In genomic region chr1:174160109-174160473, GRCh38 we compare ENCODE assay signal across 8 cellular contexts. TPM values are rescaled to one million over a fixed set of nuclear protein-coding genes. Genes with fewer than 3 reads are reported as not detected.
DNase-seq lines count a peak whose midpoint lies in the region; ATAC-seq and TF ChIP-seq lines count a peak whose summit lies in the region.

No MANE protein-coding gene starts in this region.

- H4K20me1 ChIP-seq in GM23248 (ENCODE audit: insufficient read depth): no peaks in the 10 kb centered on the region

- intact Hi-C loops in heart right ventricle (cut with DNase I) (loop anchor here in 2 of 10 donors (5.0 kb wide), 2 partner anchors 47 to 57 kb away; no protein-coding TSS in a partner anchor), posterior vena cava (cut with DNase I) (no loop called here)

- no peaks in the 10 kb centered on the region for H3F3A ChIP-seq in GM23248 (ENCODE audit: insufficient read depth)

- H2AFZ ChIP-seq in GM23248: peak overlapping the region; percentile 99

- no peaks in the 10 kb centered on the region for H3K36me3 ChIP-seq in GM23248 (ENCODE audit: low read depth)
- H3K36me3 ChIP-seq in heart right ventricle: no peaks in the 10 kb centered on the region

- no peaks in the 10 kb centered on the region for H3K9me3 Mint-ChIP-seq in activated naive CD8-positive, alpha-beta T cell (ENCODE audit: low read depth)

- ATAC-seq in heart right ventricle: peak; percentile 9 to 65 (median 50)

- in situ Hi-C loops in GM23248 (cut with MboI): no loop called here

- H3K27me3 Mint-ChIP-seq in activated naive CD8-positive, alpha-beta T cell: no peaks in the 10 kb centered on the region

- DNase-seq in ELF-1 (ENCODE audit: low read depth, low spot score) (peak; percentile 58), GM23248 (peak; percentile 81), MV-4-11 (lab: John Stamatoyannopoulos, UW) (peak; percentile 31), heart right ventricle (peak; percentile 52 to 58), posterior vena cava (ENCODE audit: low spot score) (peak; percentile 88), superior temporal gyrus (ENCODE audit: extremely low spot score) (no peak), NCI-H187 treated with DMSO at 0.1 percent for 48 hours (lab: John Stamatoyannopoulos, UW) (no peak)

- no peaks in the 10 kb centered on the region for H3K9me2 ChIP-seq in GM23248 (ENCODE audit: insufficient read depth)

- H3K36me3 Mint-ChIP-seq in activated naive CD8-positive, alpha-beta T cell: peaks cover 5% of the 10 kb centered on the region

- H3K4me3 ChIP-seq in GM23248: peak overlapping the region; percentile 84
- peak overlapping the region; percentile 77 to 100 (median 92) for H3K4me3 ChIP-seq in heart right ventricle

- peaks cover 43% of the 10 kb centered on the region for H3K79me2 ChIP-seq in GM23248 (ENCODE audit: insufficient read depth)

- H3K27me3 ChIP-seq in GM23248 (replicated peaks; ENCODE audit: insufficient read depth) (no peaks in the 10 kb centered on the region), heart right ventricle (no peaks in the 10 kb centered on the region)

- peak overlapping the region; percentile 91 for H3K27ac Mint-ChIP-seq in activated naive CD8-positive, alpha-beta T cell

- H3K9me3 ChIP-seq in GM23248 (ENCODE audit: low read depth) (no peaks in the 10 kb centered on the region), heart right ventricle (no peaks in the 10 kb centered on the region)

- peak overlapping the region; percentile 76 for H3K4me2 ChIP-seq in GM23248 (ENCODE audit: unreplicated experiment)

- WGBS in GM23248 (ENCODE audit: low coverage in 1 of 2, low lambda C conversion rate in 2 of 2, missing lambda C conversion rate in 2 of 2), 2 experiments: 1 to 2% methylated on average over 14 of the region's 14 CpGs
- 1 to 2% methylated on average over 14 of the region's 14 CpGs for WGBS in heart right ventricle, 2 donors

- H3K4me1 ChIP-seq in GM23248 (ENCODE audit: insufficient read depth): no peaks in the 10 kb centered on the region
- peaks cover 0 to 41% (median 22%) of the 10 kb centered on the region in 9 donors for H3K4me1 ChIP-seq in heart right ventricle

- peak overlapping the region; percentile 86 for H3K9ac ChIP-seq in GM23248

- peak overlapping the region; percentile 47 for H3K27ac ChIP-seq in GM23248
- H3K27ac ChIP-seq in heart right ventricle: peak overlapping the region; percentile 68 to 96 (median 94)

- no peak for TF ChIP-seq CTCF in heart right ventricle (IDR thresholded peaks at IDR 0.05)

- H3K4me1 Mint-ChIP-seq in activated naive CD8-positive, alpha-beta T cell (ENCODE audit: low read depth): peaks cover 56% of the 10 kb centered on the region

- peak overlapping the region; percentile 91 for H3K4me3 Mint-ChIP-seq in activated naive CD8-positive, alpha-beta T cell

RNA-seq across cellular contexts. Expression of gene RABGAP1L, which starts 0.8 kb away (rescaled TPM):
- 21.6 and 24.7 TPM in 2 replicates for total RNA-seq in GM23248 (2014; rRNA removed; shearing (Covaris generic))
- polyA plus RNA-seq in GM23248 (2016; fragmentation: Nextera tagmentation; extraction: Ambion mirVana) (11.4 and 13.7 TPM in 2 replicates), heart right ventricle (100 to 1,000 TPM in 1 of 2 donors, 10 to 100 TPM in 1; 13.0 to 104 TPM)
- total RNA-seq in heart right ventricle (100 to 1,000 TPM in 6 of 10 donors, 10 to 100 TPM in 4; 57.0 to 167 (median 114) TPM), posterior vena cava (10 to 100 TPM; 32.9 to 41.4 TPM)

Comparison
In these comparisons a context has a peak if more than half of its experiments do, and no peak if none do; other contexts are left out.
1. DNase-seq: peak in ELF-1 (single experiment), GM23248 (single experiment), MV-4-11 (single experiment), heart right ventricle (2 of 2) and posterior vena cava (single experiment); none in superior temporal gyrus (single experiment) and NCI-H187 treated with DMSO at 0.1 percent for 48 hours (single experiment).